ENCODE assay signal across 10 cellular contexts in the genomic region with DNA sequence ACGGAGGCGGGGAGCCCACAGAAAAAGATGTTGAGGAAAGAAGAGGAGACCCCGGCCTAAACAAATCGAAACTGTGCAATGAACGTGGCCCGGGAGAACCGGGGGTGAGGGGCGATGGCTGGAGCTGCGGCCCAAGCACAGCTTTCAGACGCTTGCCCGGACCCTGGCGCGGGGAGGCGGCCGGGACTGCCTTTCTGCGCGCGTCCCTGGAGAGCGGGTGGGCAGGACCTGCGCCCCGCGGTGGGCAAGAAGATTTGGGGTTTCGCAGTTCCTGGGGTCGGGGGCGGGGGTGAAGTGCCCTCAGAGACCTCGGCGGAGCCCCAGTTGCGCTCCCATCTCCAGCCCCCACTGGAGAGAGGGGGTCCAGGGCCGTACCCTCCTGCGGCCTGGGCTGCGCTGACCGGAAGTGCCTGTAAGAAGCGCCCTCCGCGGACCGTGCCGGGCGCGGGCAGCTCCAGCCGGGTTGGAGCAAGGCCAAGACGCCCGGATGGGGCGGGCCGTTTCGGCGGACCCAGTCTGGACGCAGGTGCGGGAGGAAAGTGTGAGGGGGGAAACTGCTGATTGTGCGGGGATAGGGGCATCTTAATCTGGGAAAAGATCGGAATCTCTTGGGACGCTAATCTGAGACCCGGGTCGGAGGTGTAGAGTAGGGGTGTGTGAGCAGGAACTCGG. TPM values are rescaled to one million over a fixed set of nuclear protein-coding genes. Genes with fewer than 3 reads are reported as not detected.
DNase-seq lines count a peak whose midpoint lies in the region; ATAC-seq and TF ChIP-seq lines count a peak whose summit lies in the region.
"Had no signal": no experiment of that assay in that cellular context is flagged by ENCODE, and none has a peak within 500 bp of the region (broad histone marks: within the 10 kb centered on the region; RNA-seq: fewer than 3 reads in every experiment).

No MANE protein-coding gene starts in this region.

- ATAC-seq in activated CD4-positive, alpha-beta T cell treated with anti-CD3 and anti-CD28 coated beads for 36 hours, result no peak

- in situ Hi-C loops in astrocyte of the cerebellum (cut with HindIII; ENCODE audit: low sequenced_read_pairs), result no loop called here

- intact Hi-C loops in activated CD4-positive, alpha-beta T cell treated with anti-CD3 and anti-CD28 coated beads for 36 hours (cut with DNase I, micrococcal nuclease), result loop anchor here in 1 of 2 experiments (2.0 kb wide), 1 partner anchor 15 kb away; no protein-coding TSS in a partner anchor
- intact Hi-C loops in stomach (cut with DNase I; ENCODE audit: low total_unique reads), result no loop called here

- TF ChIP-seq EP300 in stomach (IDR thresholded peaks at IDR 0.05), result no peak

- peaks cover 7 to 18% (median 14%) of the 10 kb centered on the region in 4 donors for H3K4me1 ChIP-seq in liver (ENCODE audit: control insufficient read depth in 4 of 4, insufficient read depth in 4 of 4, low read length in 3 of 4)
- peaks cover 20 to 33% (median 22%) of the 10 kb centered on the region in 4 donors for H3K4me1 ChIP-seq in stomach
- H3K4me1 ChIP-seq: BLaER1 treated with 17β-estradiol and CSF1 and Interleukin-3, amounts not matched to agents 10 nM and 100 nM had no signal

- no peaks in the 10 kb centered on the region for H3K36me3 Mint-ChIP-seq in activated CD4-positive, alpha-beta T cell treated with anti-CD3 and anti-CD28 coated beads for 36 hours (ENCODE audit: low read depth)

- peaks cover 3 to 52% (median 27%) of the 10 kb centered on the region in 4 donors for H3K27me3 ChIP-seq in liver (ENCODE audit: control insufficient read depth in 4 of 4, insufficient read depth in 4 of 4, low read length in 3 of 4)
- H3K27me3 ChIP-seq in stomach, result peaks cover 45 to 100% (median 91%) of the 10 kb centered on the region in 3 donors

- peak overlapping the region; percentile 42 for H3K4me3 ChIP-seq in astrocyte of the cerebellum (ENCODE audit: low read depth, low read length)
- H3K4me3 ChIP-seq in liver (ENCODE audit: low read depth in 1 of 3, low read length in 3 of 3), result peak overlapping the region in 2 of 3 donors; percentile 45 to 53
- H3K4me3 ChIP-seq in stomach, result peak overlapping the region; percentile 48 to 67 (median 54)
- H3K4me3 ChIP-seq: BLaER1 treated with 17β-estradiol and CSF1 and Interleukin-3, amounts not matched to agents 10 nM and 100 nM had no signal

- peaks cover 81% of the 10 kb centered on the region for H3K27me3 Mint-ChIP-seq in activated CD4-positive, alpha-beta T cell treated with anti-CD3 and anti-CD28 coated beads for 36 hours

- DNase-seq in activated CD4-positive, alpha-beta T cell treated with anti-CD3 and anti-CD28 coated beads for 36 hours, result no peak
- DNase-seq in activated CD4-positive, alpha-beta T cell treated with anti-CD3 and anti-CD28 coated beads for 4 hours, result no peak
- DNase-seq in astrocyte of the cerebellum (ENCODE audit: low read depth) (no peak), stomach (peak; percentile 48), NCI-H524 treated with DMSO at 0.1 percent for 48 hours (lab: John Stamatoyannopoulos, UW) (no peak), NCI-H2227 (lab: John Stamatoyannopoulos, UW; ENCODE audit: unreplicated experiment) (no peak)
- DNase-seq in central memory CD4-positive, alpha-beta T cell, result no peak
- DNase-seq: NCI-H1930 had no signal

- no peak for TF ChIP-seq CTCF in astrocyte of the cerebellum (IDR thresholded peaks at IDR 0.05; ENCODE audit: low read depth, low read length, missing control alignments)
- TF ChIP-seq CTCF in liver (IDR thresholded peaks at IDR 0.05; ENCODE audit: low read depth, low read length, missing input control), result no peak
- no peak for TF ChIP-seq CTCF in stomach (IDR thresholded peaks at IDR 0.05)

- TF ChIP-seq RAD21 in liver (IDR thresholded peaks at IDR 0.05), result no peak

- H3K9me3 ChIP-seq in liver (ENCODE audit: control insufficient read depth in 4 of 4, low read length in 3 of 4) (no peaks in the 10 kb centered on the region), stomach (no peaks in the 10 kb centered on the region)

- POLR2A ChIA-PET in activated CD4-positive, alpha-beta T cell treated with anti-CD3 and anti-CD28 coated beads for 36 hours (lab: Charles Lee), result no interaction called here

- H3K36me3 ChIP-seq in liver (ENCODE audit: control insufficient read depth in 4 of 4, insufficient read depth in 3 of 4, low read depth in 1 of 4, low read length in 3 of 4) (no peaks in the 10 kb centered on the region), stomach (no peaks in the 10 kb centered on the region)
- H3K36me3 ChIP-seq: BLaER1 treated with 17β-estradiol and CSF1 and Interleukin-3, amounts not matched to agents 10 nM and 100 nM had no signal

- TF ChIP-seq POLR2A in stomach (IDR thresholded peaks at IDR 0.05), result no peak

- peak overlapping the region; percentile 20 for H3K4me3 Mint-ChIP-seq in activated CD4-positive, alpha-beta T cell treated with anti-CD3 and anti-CD28 coated beads for 36 hours

- CTCF ChIA-PET in activated CD4-positive, alpha-beta T cell treated with anti-CD3 and anti-CD28 coated beads for 36 hours (lab: Charles Lee), result no interaction called here

- H3K9me3 Mint-ChIP-seq in activated CD4-positive, alpha-beta T cell treated with anti-CD3 and anti-CD28 coated beads for 36 hours (ENCODE audit: low read depth), result no peaks in the 10 kb centered on the region

- H3K4me1 Mint-ChIP-seq in activated CD4-positive, alpha-beta T cell treated with anti-CD3 and anti-CD28 coated beads for 36 hours, result peaks cover 9% of the 10 kb centered on the region

- no peak overlapping the region for H3K27ac Mint-ChIP-seq in activated CD4-positive, alpha-beta T cell treated with anti-CD3 and anti-CD28 coated beads for 36 hours

- H3K27ac ChIP-seq in liver (ENCODE audit: low read depth in 1 of 2, low read length in 2 of 2) (no peak overlapping the region), stomach (no peak overlapping the region)
- H3K27ac ChIP-seq: BLaER1 treated with 17β-estradiol and CSF1 and Interleukin-3, amounts not matched to agents 10 nM and 100 nM had no signal

- H3K9ac ChIP-seq in liver (ENCODE audit: low read depth in 1 of 2, low read length in 2 of 2), result no peak overlapping the region
- H3K9ac ChIP-seq: BLaER1 treated with 17β-estradiol and CSF1 and Interleukin-3, amounts not matched to agents 10 nM and 100 nM had no signal

- 3% methylated on average over 54 of the region's 54 CpGs for WGBS in liver
- 1 to 4% (median 1%) methylated on average over 25 to 54 of the region's 54 CpGs for WGBS in stomach, 5 donors

TF ChIP-seq in liver, 16 proteins besides CTCF, POLR2A, EP300 and RAD21 (continues in another document):
- TF ChIP-seq EGR1 (IDR thresholded peaks at IDR 0.05; ENCODE audit: low read depth in 2 of 2), result no peak
- TF ChIP-seq MAX (IDR thresholded peaks at IDR 0.05), result no peak
- TF ChIP-seq GABPA (IDR thresholded peaks at IDR 0.05 in 1 of 2, conservative IDR thresholded peaks at IDR 0.05 in 1 of 2), result no peak
- TF ChIP-seq, protein P1, sequence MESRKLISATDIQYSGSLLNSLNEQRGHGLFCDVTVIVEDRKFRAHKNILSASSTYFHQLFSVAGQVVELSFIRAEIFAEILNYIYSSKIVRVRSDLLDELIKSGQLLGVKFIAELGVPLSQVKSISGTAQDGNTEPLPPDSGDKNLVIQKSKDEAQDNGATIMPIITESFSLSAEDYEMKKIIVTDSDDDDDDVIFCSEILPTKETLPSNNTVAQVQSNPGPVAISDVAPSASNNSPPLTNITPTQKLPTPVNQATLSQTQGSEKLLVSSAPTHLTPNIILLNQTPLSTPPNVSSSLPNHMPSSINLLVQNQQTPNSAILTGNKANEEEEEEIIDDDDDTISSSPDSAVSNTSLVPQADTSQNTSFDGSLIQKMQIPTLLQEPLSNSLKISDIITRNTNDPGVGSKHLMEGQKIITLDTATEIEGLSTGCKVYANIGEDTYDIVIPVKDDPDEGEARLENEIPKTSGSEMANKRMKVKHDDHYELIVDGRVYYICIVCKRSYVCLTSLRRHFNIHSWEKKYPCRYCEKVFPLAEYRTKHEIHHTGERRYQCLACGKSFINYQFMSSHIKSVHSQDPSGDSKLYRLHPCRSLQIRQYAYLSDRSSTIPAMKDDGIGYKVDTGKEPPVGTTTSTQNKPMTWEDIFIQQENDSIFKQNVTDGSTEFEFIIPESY (IDR thresholded peaks at IDR 0.05), result no peak
- TF ChIP-seq SP1 (IDR thresholded peaks at IDR 0.05), result no peak
- no peak for TF ChIP-seq RXRA (IDR thresholded peaks at IDR 0.05)
- no peak for TF ChIP-seq JUND (IDR thresholded peaks at IDR 0.05)
- no peak for TF ChIP-seq TAF1 (conservative IDR thresholded peaks at IDR 0.05)
- TF ChIP-seq HNF4A (conservative IDR thresholded peaks at IDR 0.05), result no peak
- no peak for TF ChIP-seq NR2F2 (IDR thresholded peaks at IDR 0.05)
- no peak for TF ChIP-seq ATF3 (IDR thresholded peaks at IDR 0.05)

RNA-seq across cellular contexts. Expression of gene EN1, which starts 11.6 kb away (rescaled TPM):
- total RNA-seq in activated CD4-positive, alpha-beta T cell treated with anti-CD3 and anti-CD28 coated beads for 36 hours, result not detected
- total RNA-seq in liver, result not detected
- not detected for polyA plus RNA-seq in liver
- total RNA-seq in stomach, result not detected
- not detected for polyA plus RNA-seq in stomach
